22 cellular contexts compared by ENCODE assay signal in genomic region chr4:3366893-3367775, GRCh38.
A peak's percentile ranks its signal among the peaks of the same experiment; 100 is the strongest.
DNase-seq lines count a peak whose midpoint lies in the region; ATAC-seq and TF ChIP-seq lines count a peak whose summit lies in the region.
"Had no signal": no experiment of that assay in that cellular context is flagged by ENCODE, and none has a peak within 500 bp of the region (broad histone marks: within the 10 kb centered on the region; RNA-seq: fewer than 3 reads in every experiment).

No MANE protein-coding gene starts in this region.

- no peaks in the 10 kb centered on the region for H3K27me3 ChIP-seq in GM23338 (ENCODE audit: insufficient read depth)
- no peaks in the 10 kb centered on the region for H3K27me3 ChIP-seq in sigmoid colon
- H3K27me3 ChIP-seq: SJSA1, testis had no signal

- no peaks in the 10 kb centered on the region for H3K9me2 ChIP-seq in GM23338 (ENCODE audit: insufficient read depth)

- H3K36me3 ChIP-seq in GM23338 (ENCODE audit: insufficient read depth) (no peaks in the 10 kb centered on the region), sigmoid colon (no peaks in the 10 kb centered on the region)
- H3K36me3 ChIP-seq: SJSA1 had no signal

- no peaks in the 10 kb centered on the region; the same call in 2 of the 3 replicates for H3K9me3 Mint-ChIP-seq in GM23338
- no peaks in the 10 kb centered on the region for H3K9me3 Mint-ChIP-seq in central memory CD8-positive, alpha-beta T cell
- H3K9me3 Mint-ChIP-seq: activated B cell treated with CpG ODN at 0.5 μM for 24 hours; activated CD4-positive, alpha-beta memory T cell treated with anti-CD3 and anti-CD28 coated beads for 36 hours; activated naive CD4-positive, alpha-beta T cell treated with anti-CD3 and anti-CD28 coated beads, Interleukin-2, amount 50 U/mL, for 24 hours; activated T-cell treated with anti-CD3 and anti-CD28 coated beads, Interleukin-2, amount 50 U/mL, for 4 hours had no signal

- H3F3A ChIP-seq in GM23338 (replicated peaks; ENCODE audit: low read depth), result no peaks in the 10 kb centered on the region

- no peak for TF ChIP-seq EP300 in sigmoid colon (IDR thresholded peaks at IDR 0.05)

- no peaks in the 10 kb centered on the region for H3K9me3 ChIP-seq in sigmoid colon
- H3K9me3 ChIP-seq: Caco-2, psoas muscle, SJSA1, testis had no signal

- no peak for TF ChIP-seq POLR2A in sigmoid colon (IDR thresholded peaks at IDR 0.05)

- TF ChIP-seq CTCF in GM23338 (conservative IDR thresholded peaks at IDR 0.05; ENCODE audit: low read depth in 2 of 2) (0 out of 4 replicates have a peak, but pooled peaks of 1 of the 2 experiments have one; percentile 5), sigmoid colon (IDR thresholded peaks at IDR 0.05) (no peak)

- 81 to 84% methylated on average over 30 of the region's 30 CpGs for WGBS in sigmoid colon, 2 donors

- no peaks in the 10 kb centered on the region; the same call in 1 of the 2 replicates for H4K20me1 ChIP-seq in GM23338 (replicated peaks; ENCODE audit: insufficient read depth)

- no peak overlapping the region for H3K4me3 ChIP-seq in GM23338
- H3K4me3 ChIP-seq in sigmoid colon, result no peak overlapping the region
- H3K4me3 ChIP-seq: K562, psoas muscle, SJSA1, testis had no signal

- H3K36me3 Mint-ChIP-seq in GM23338 (ENCODE audit: low read depth), result no peaks in the 10 kb centered on the region
- H3K36me3 Mint-ChIP-seq in central memory CD8-positive, alpha-beta T cell (ENCODE audit: insufficient read depth), result peaks cover 2% of the 10 kb centered on the region
- H3K36me3 Mint-ChIP-seq: activated CD4-positive, alpha-beta memory T cell treated with anti-CD3 and anti-CD28 coated beads for 36 hours; activated naive CD4-positive, alpha-beta T cell treated with anti-CD3 and anti-CD28 coated beads, Interleukin-2, amount 50 U/mL, for 24 hours had no signal

- H3K4me2 ChIP-seq in GM23338, result no peak overlapping the region

- H3K4me1 ChIP-seq in GM23338 (ENCODE audit: insufficient read depth), result peaks cover 27% of the 10 kb centered on the region
- H3K4me1 ChIP-seq in sigmoid colon, result peaks cover 0 to 33% (median 23%) of the 10 kb centered on the region in 4 donors
- H3K4me1 ChIP-seq: Caco-2 had no signal

- no peak overlapping the region for H2AFZ ChIP-seq in GM23338

- H3K27ac Mint-ChIP-seq in GM23338, result no peak overlapping the region
- H3K27ac Mint-ChIP-seq in central memory CD8-positive, alpha-beta T cell (ENCODE audit: low read depth), result no peak overlapping the region
- H3K27ac Mint-ChIP-seq: activated B cell treated with CpG ODN at 0.5 μM for 24 hours; activated CD4-positive, alpha-beta memory T cell treated with anti-CD3 and anti-CD28 coated beads for 36 hours; activated naive CD4-positive, alpha-beta T cell treated with anti-CD3 and anti-CD28 coated beads, Interleukin-2, amount 50 U/mL, for 24 hours had no signal

- DNase-seq in GM23338 (ENCODE audit: low spot score) (no peak), left kidney (ENCODE audit: low read depth, low spot score) (peak; percentile 71), sigmoid colon (peak; percentile 60), DMS53 treated with DMSO at 0.1 percent for 48 hours (lab: John Stamatoyannopoulos, UW; ENCODE audit: unreplicated experiment) (no peak), T-helper 2 cell (no peak)
- no peak for DNase-seq in central memory CD8-positive, alpha-beta T cell (ENCODE audit: low spot score in 2 of 2)
- DNase-seq: activated B cell treated with CpG ODN at 0.5 μM for 24 hours; activated CD4-positive, alpha-beta memory T cell treated with anti-CD3 and anti-CD28 coated beads for 36 hours; activated T-cell treated with anti-CD3 and anti-CD28 coated beads, Interleukin-2, amount 50 U/mL, for 4 hours; AML-193; Caco-2; hippocampal formation; midbrain; MV-4-11; NCI-H187; NCI-H226; psoas muscle; testis had no signal

- intact Hi-C loops in sigmoid colon (cut with DNase I), result no loop called here

- peaks cover 48% of the 10 kb centered on the region for H3K4me1 Mint-ChIP-seq in GM23338
- H3K4me1 Mint-ChIP-seq in central memory CD8-positive, alpha-beta T cell, result peaks cover 29% of the 10 kb centered on the region

- H3K79me2 ChIP-seq in GM23338 (replicated peaks; ENCODE audit: insufficient read depth), result no peaks in the 10 kb centered on the region

- H3K4me3 Mint-ChIP-seq in GM23338, result no peak overlapping the region
- peak overlapping the region; percentile 63 for H3K4me3 Mint-ChIP-seq in central memory CD8-positive, alpha-beta T cell
- H3K4me3 Mint-ChIP-seq: activated B cell treated with CpG ODN at 0.5 μM for 24 hours; activated CD4-positive, alpha-beta memory T cell treated with anti-CD3 and anti-CD28 coated beads for 36 hours; activated T-cell treated with anti-CD3 and anti-CD28 coated beads, Interleukin-2, amount 50 U/mL, for 4 hours had no signal

- peak; percentile 5 for ATAC-seq in GM23338
- no peak for ATAC-seq in central memory CD8-positive, alpha-beta T cell (replicated peaks; ENCODE audit: extremely low read depth, poor library complexity, severe bottlenecking)
- no peak for ATAC-seq in GM18858 (IDR thresholded peaks at IDR 0.05; ENCODE audit: unreplicated experiment)
- ATAC-seq: activated T-cell treated with anti-CD3 and anti-CD28 coated beads, Interleukin-2, amount 50 U/mL, for 4 hours; K562; psoas muscle had no signal

- H3K27me3 Mint-ChIP-seq in GM23338 (ENCODE audit: insufficient read depth, low read depth, poor library complexity), result peaks cover 43% of the 10 kb centered on the region
- H3K27me3 Mint-ChIP-seq in central memory CD8-positive, alpha-beta T cell, result peaks cover 10% of the 10 kb centered on the region

- H3K27ac ChIP-seq in GM23338 (ENCODE audit: low read depth), result no peak overlapping the region
- no peak overlapping the region for H3K27ac ChIP-seq in sigmoid colon
- H3K27ac ChIP-seq: psoas muscle, SJSA1, testis had no signal

TF ChIP-seq in GM23338, 12 proteins besides CTCF, POLR2A, EP300 and RAD21 (continues in another document):
- no peak for TF ChIP-seq EZH2 (IDR thresholded peaks at IDR 0.05; ENCODE audit: low read depth, unreplicated experiment)
- no peak for TF ChIP-seq NANOG (IDR thresholded peaks at IDR 0.05; ENCODE audit: borderline replicate concordance)
- TF ChIP-seq JUNB (IDR thresholded peaks at IDR 0.05; ENCODE audit: unreplicated experiment), result no peak
- TF ChIP-seq ETS1 (IDR thresholded peaks at IDR 0.05), result no peak
- no peak for TF ChIP-seq STAT1 (IDR thresholded peaks at IDR 0.05; ENCODE audit: unreplicated experiment)
- TF ChIP-seq EZH2phosphoT487 (IDR thresholded peaks at IDR 0.05; ENCODE audit: unreplicated experiment), result no peak
- TF ChIP-seq REST (IDR thresholded peaks at IDR 0.05; ENCODE audit: unreplicated experiment), result no peak

Comparison
In these comparisons a context has a peak if more than half of its experiments do, and no peak if none do; other contexts are left out.
1. DNase-seq: peak in left kidney (single experiment) and sigmoid colon (single experiment); none in GM23338 (single experiment), central memory CD8-positive, alpha-beta T cell (0 of 2), DMS53 treated with DMSO at 0.1 percent for 48 hours (single experiment) and T-helper 2 cell (0 of 5).